ENCODE assay signal across 27 cellular contexts in genomic region chr1:15258828-15259588, GRCh38. TPM values are rescaled to one million over a fixed set of nuclear protein-coding genes. Genes with fewer than 3 reads are reported as not detected.
DNase-seq lines count a peak whose midpoint lies in the region; ATAC-seq and TF ChIP-seq lines count a peak whose summit lies in the region.
"Had no signal": no experiment of that assay in that cellular context is flagged by ENCODE, and none has a peak within 500 bp of the region (broad histone marks: within the 10 kb centered on the region; RNA-seq: fewer than 3 reads in every experiment).

No MANE protein-coding gene starts in this region.

- H3K4me1 Mint-ChIP-seq in osteocyte (ENCODE audit: unreplicated experiment): no peaks in the 10 kb centered on the region

- no peaks in the 10 kb centered on the region for H3K36me3 Mint-ChIP-seq in osteocyte (ENCODE audit: unreplicated experiment)
- H3K36me3 Mint-ChIP-seq: activated CD4-positive, alpha-beta memory T cell treated with anti-CD3 and anti-CD28 coated beads for 36 hours; naive thymus-derived CD8-positive, alpha-beta T cell; stimulated activated memory B cell treated with anti-CD40 and anti-IgM and Interleukin-4, amounts not matched to agents 10 μg/mL and 1 μg/mL and 100 μg/mL, for 72 hours had no signal

- H3K27me3 Mint-ChIP-seq in osteocyte (ENCODE audit: unreplicated experiment): peaks cover 53% of the 10 kb centered on the region

- no peaks in the 10 kb centered on the region for H3K27me3 ChIP-seq in esophagus squamous epithelium
- H3K27me3 ChIP-seq in upper lobe of right lung: no peaks in the 10 kb centered on the region
- H3K27me3 ChIP-seq: ascending aorta, ovary, Peyer's patch had no signal

- TF ChIP-seq CTCF in esophagus squamous epithelium (IDR thresholded peaks at IDR 0.05): no peak
- TF ChIP-seq CTCF in osteocyte (IDR thresholded peaks at IDR 0.05): no peak
- no peak for TF ChIP-seq CTCF in upper lobe of right lung (IDR thresholded peaks at IDR 0.05)

- H3K27ac ChIP-seq in esophagus squamous epithelium: peak overlapping the region in 3 of 4 donors; percentile 7 to 51 (median 40)
- H3K27ac ChIP-seq in upper lobe of right lung: peak overlapping the region; percentile 70
- H3K27ac ChIP-seq: ovary had no signal

- ATAC-seq in upper lobe of right lung: peak; percentile 37
- no peak for ATAC-seq in GM19035 (IDR thresholded peaks at IDR 0.05; ENCODE audit: unreplicated experiment)
- no peak for ATAC-seq in GM19324 (IDR thresholded peaks at IDR 0.05; ENCODE audit: low FRiP score, unreplicated experiment)
- ATAC-seq: naive thymus-derived CD8-positive, alpha-beta T cell; stimulated activated memory B cell treated with anti-CD40 and anti-IgM and Interleukin-4, amounts not matched to agents 10 μg/mL and 1 μg/mL and 100 μg/mL, for 72 hours had no signal

- H3K4me3 Mint-ChIP-seq in osteocyte (ENCODE audit: unreplicated experiment): no peak overlapping the region
- H3K4me3 Mint-ChIP-seq: activated CD4-positive, alpha-beta memory T cell treated with anti-CD3 and anti-CD28 coated beads for 36 hours; central memory CD8-positive, alpha-beta T cell; naive thymus-derived CD8-positive, alpha-beta T cell; stimulated activated memory B cell treated with anti-CD40 and anti-IgM and Interleukin-4, amounts not matched to agents 10 μg/mL and 1 μg/mL and 100 μg/mL, for 72 hours had no signal

- H3K9me3 Mint-ChIP-seq in osteocyte (ENCODE audit: unreplicated experiment): no peaks in the 10 kb centered on the region
- H3K9me3 Mint-ChIP-seq: activated CD4-positive, alpha-beta memory T cell treated with anti-CD3 and anti-CD28 coated beads for 36 hours; central memory CD8-positive, alpha-beta T cell; stimulated activated memory B cell treated with anti-CD40 and anti-IgM and Interleukin-4, amounts not matched to agents 10 μg/mL and 1 μg/mL and 100 μg/mL, for 72 hours had no signal

- H3K4me1 ChIP-seq in esophagus squamous epithelium: peaks cover 9 to 32% (median 26%) of the 10 kb centered on the region in 3 donors
- peaks cover 45% of the 10 kb centered on the region for H3K4me1 ChIP-seq in upper lobe of right lung
- H3K4me1 ChIP-seq: ascending aorta, Caco-2 had no signal

- DNase-seq in activated CD8-positive, alpha-beta memory T cell treated with anti-CD3 and anti-CD28 coated beads for 24 hours: peak; percentile 13
- DNase-seq in activated CD8-positive, alpha-beta memory T cell treated with anti-CD3 and anti-CD28 coated beads, Interleukin-2, amount 50 U/mL, for 4 hours: no peak
- no peak for DNase-seq in esophagus squamous epithelium (lab: John Stamatoyannopoulos, UW)
- DNase-seq in osteocyte (ENCODE audit: extremely low spot score, unreplicated experiment): peak; percentile 27
- peak; percentile 13 for DNase-seq in upper lobe of right lung
- no peak for DNase-seq in NCI-H146 treated with DMSO at 0.1 percent for 48 hours (lab: John Stamatoyannopoulos, UW; ENCODE audit: unreplicated experiment)
- DNase-seq: 8988T; activated CD4-positive, alpha-beta memory T cell treated with anti-CD3 and anti-CD28 coated beads for 36 hours; activated CD4-positive, CD25-positive, alpha-beta regulatory T cell; activated naive CD4-positive, alpha-beta T cell; Caco-2; effector CD4-positive, alpha-beta T cell; HCEC 1CT; hypothalamus; islet precursor cell; mesendoderm; naive thymus-derived CD8-positive, alpha-beta T cell; NCI-H146; NCI-H226; Peyer's patch; stimulated activated CD4-positive, alpha-beta T cell treated with anti-CD3 and anti-CD28 coated beads, Interleukin-1b, Interleukin-23, amount 100 ng/mL, for 48 hours had no signal

- H3K27ac Mint-ChIP-seq in osteocyte (ENCODE audit: unreplicated experiment): no peak overlapping the region
- H3K27ac Mint-ChIP-seq: activated CD4-positive, alpha-beta memory T cell treated with anti-CD3 and anti-CD28 coated beads for 36 hours; naive thymus-derived CD8-positive, alpha-beta T cell; stimulated activated memory B cell treated with anti-CD40 and anti-IgM and Interleukin-4, amounts not matched to agents 10 μg/mL and 1 μg/mL and 100 μg/mL, for 72 hours had no signal

- intact Hi-C loops in esophagus squamous epithelium (cut with DNase I): no loop called here
- intact Hi-C loops in upper lobe of right lung (cut with DNase I): no loop called here

- H3K36me3 ChIP-seq in esophagus squamous epithelium: no peaks in the 10 kb centered on the region
- H3K36me3 ChIP-seq in upper lobe of right lung: no peaks in the 10 kb centered on the region
- H3K36me3 ChIP-seq: ascending aorta, ovary, Peyer's patch had no signal

- H3K4me3 ChIP-seq in esophagus squamous epithelium (no peak overlapping the region), upper lobe of right lung (no peak overlapping the region)
- H3K4me3 ChIP-seq: ascending aorta, ovary, Peyer's patch had no signal

- 77 to 79% methylated on average over 14 of the region's 14 CpGs for WGBS in esophagus squamous epithelium, 2 donors

- TF ChIP-seq POLR2A in esophagus squamous epithelium (IDR thresholded peaks at IDR 0.05): no peak

- H3K9me3 ChIP-seq in esophagus squamous epithelium (no peaks in the 10 kb centered on the region), upper lobe of right lung (no peaks in the 10 kb centered on the region)
- H3K9me3 ChIP-seq: ascending aorta, Caco-2, ovary, Peyer's patch had no signal

RNA-seq across cellular contexts. Expression of gene FHAD1, which starts 12.0 kb away (rescaled TPM):
- total RNA-seq in esophagus squamous epithelium: under 1 TPM in 1 of 4 donors, not detected in 3; 0.57 TPM
- total RNA-seq in osteocyte: not detected in 2 replicates
- total RNA-seq in upper lobe of right lung: 2.4 TPM
- total RNA-seq: activated CD4-positive, alpha-beta memory T cell treated with anti-CD3 and anti-CD28 coated beads for 36 hours; ascending aorta; naive thymus-derived CD8-positive, alpha-beta T cell had no signal

Comparison
In these comparisons a context has a peak if more than half of its experiments do, and no peak if none do; other contexts are left out.
1. DNase-seq: peak in activated CD8-positive, alpha-beta memory T cell treated with anti-CD3 and anti-CD28 coated beads for 24 hours (single experiment), osteocyte (single experiment) and upper lobe of right lung (single experiment); none in activated CD8-positive, alpha-beta memory T cell treated with anti-CD3 and anti-CD28 coated beads, Interleukin-2, amount 50 U/mL, for 4 hours (single experiment), esophagus squamous epithelium (single experiment) and NCI-H146 treated with DMSO at 0.1 percent for 48 hours (single experiment).